Comparison of ENCODE assay signal across 8 cellular contexts in genomic region chr3:11155341-11156025, GRCh38. TPM values are rescaled to one million over a fixed set of nuclear protein-coding genes. Genes with fewer than 3 reads are reported as not detected.
A peak's percentile ranks its signal among the peaks of the same experiment; 100 is the strongest.
DNase-seq lines count a peak whose midpoint lies in the region; ATAC-seq and TF ChIP-seq lines count a peak whose summit lies in the region.

No MANE protein-coding gene starts in this region.

- TF ChIP-seq POLR2A in gastroesophageal sphincter (IDR thresholded peaks at IDR 0.05): no peak

- no peaks in the 10 kb centered on the region for H3K36me3 Mint-ChIP-seq in activated T-helper 1 cell treated with anti-CD3 and anti-CD28 coated beads, Interleukin-12 subunit alpha, Interleukin-12 subunit beta, Interleukin-2, Interleukin-4 antibody, amounts not matched to agents 30 ng/mL and 10 ng/mL and 1 ng/mL, durations not matched to agents 14 hours and 24 hours and 36 hours (ENCODE audit: low read depth)
- no peaks in the 10 kb centered on the region for H3K36me3 Mint-ChIP-seq in neural crest cell (ENCODE audit: low read depth)
- no peaks in the 10 kb centered on the region for H3K36me3 Mint-ChIP-seq in activated T-helper 2 cell treated with anti-CD3 and anti-CD28 coated beads, Interferon-gamma antibody, Interleukin-2, Interleukin-4, amounts not matched to agents 10 μg/mL and 5 μg/mL and 100 μg/mL, durations not matched to agents 14 hours and 24 hours and 36 hours (ENCODE audit: low read depth)

- DNase-seq in NCI-H1092 treated with DMSO at 0.1 percent for 48 hours (lab: John Stamatoyannopoulos, UW) (peak; percentile 13), neural crest cell (ENCODE audit: low read depth, low spot score) (peak; percentile 47), GM19240 (ENCODE audit: insufficient read length, low spot score) (no peak)
- DNase-seq in activated T-helper 1 cell treated with anti-CD3 and anti-CD28 coated beads, Interleukin-12 subunit alpha, Interleukin-12 subunit beta, Interleukin-2, Interleukin-4 antibody, amounts not matched to agents 30 ng/mL and 10 ng/mL and 1 ng/mL, durations not matched to agents 14 hours and 24 hours and 36 hours (ENCODE audit: low spot score): no peak
- DNase-seq in activated T-helper 2 cell treated with anti-CD3 and anti-CD28 coated beads, Interferon-gamma antibody, Interleukin-2, Interleukin-4, amounts not matched to agents 10 μg/mL and 5 μg/mL and 100 μg/mL, durations not matched to agents 14 hours and 24 hours and 36 hours (ENCODE audit: low spot score): no peak

- H3K27ac ChIP-seq in gastroesophageal sphincter: peak overlapping the region in 3 of 4 donors; percentile 64 to 84 (median 79)

- no peaks in the 10 kb centered on the region for H3K9me3 ChIP-seq in gastroesophageal sphincter

- TF ChIP-seq EP300 in gastroesophageal sphincter (IDR thresholded peaks at IDR 0.05): no peak

- no peaks in the 10 kb centered on the region for H3K4me1 Mint-ChIP-seq in activated T-helper 1 cell treated with anti-CD3 and anti-CD28 coated beads, Interleukin-12 subunit alpha, Interleukin-12 subunit beta, Interleukin-2, Interleukin-4 antibody, amounts not matched to agents 30 ng/mL and 10 ng/mL and 1 ng/mL, durations not matched to agents 14 hours and 24 hours and 36 hours (ENCODE audit: low read depth)
- peaks cover 13% of the 10 kb centered on the region for H3K4me1 Mint-ChIP-seq in neural crest cell
- H3K4me1 Mint-ChIP-seq in activated T-helper 2 cell treated with anti-CD3 and anti-CD28 coated beads, Interferon-gamma antibody, Interleukin-2, Interleukin-4, amounts not matched to agents 10 μg/mL and 5 μg/mL and 100 μg/mL, durations not matched to agents 14 hours and 24 hours and 36 hours (ENCODE audit: low read depth): peaks cover 6% of the 10 kb centered on the region

- no peaks in the 10 kb centered on the region for H3K36me3 ChIP-seq in gastroesophageal sphincter

- peak overlapping the region; percentile 12 for H3K4me3 Mint-ChIP-seq in activated T-helper 1 cell treated with anti-CD3 and anti-CD28 coated beads, Interleukin-12 subunit alpha, Interleukin-12 subunit beta, Interleukin-2, Interleukin-4 antibody, amounts not matched to agents 30 ng/mL and 10 ng/mL and 1 ng/mL, durations not matched to agents 14 hours and 24 hours and 36 hours
- H3K4me3 Mint-ChIP-seq in neural crest cell: peak overlapping the region; percentile 72
- no peak overlapping the region for H3K4me3 Mint-ChIP-seq in activated T-helper 2 cell treated with anti-CD3 and anti-CD28 coated beads, Interferon-gamma antibody, Interleukin-2, Interleukin-4, amounts not matched to agents 10 μg/mL and 5 μg/mL and 100 μg/mL, durations not matched to agents 14 hours and 24 hours and 36 hours (ENCODE audit: low read depth)

- no peak overlapping the region for H3K27ac Mint-ChIP-seq in activated T-helper 1 cell treated with anti-CD3 and anti-CD28 coated beads, Interleukin-12 subunit alpha, Interleukin-12 subunit beta, Interleukin-2, Interleukin-4 antibody, amounts not matched to agents 30 ng/mL and 10 ng/mL and 1 ng/mL, durations not matched to agents 14 hours and 24 hours and 36 hours
- H3K27ac Mint-ChIP-seq in neural crest cell (ENCODE audit: unreplicated experiment): no peak overlapping the region
- no peak overlapping the region for H3K27ac Mint-ChIP-seq in activated T-helper 2 cell treated with anti-CD3 and anti-CD28 coated beads, Interferon-gamma antibody, Interleukin-2, Interleukin-4, amounts not matched to agents 10 μg/mL and 5 μg/mL and 100 μg/mL, durations not matched to agents 14 hours and 24 hours and 36 hours

- no peaks in the 10 kb centered on the region for H3K9me3 Mint-ChIP-seq in activated T-helper 1 cell treated with anti-CD3 and anti-CD28 coated beads, Interleukin-12 subunit alpha, Interleukin-12 subunit beta, Interleukin-2, Interleukin-4 antibody, amounts not matched to agents 30 ng/mL and 10 ng/mL and 1 ng/mL, durations not matched to agents 14 hours and 24 hours and 36 hours
- no peaks in the 10 kb centered on the region for H3K9me3 Mint-ChIP-seq in neural crest cell
- H3K9me3 Mint-ChIP-seq in activated T-helper 2 cell treated with anti-CD3 and anti-CD28 coated beads, Interferon-gamma antibody, Interleukin-2, Interleukin-4, amounts not matched to agents 10 μg/mL and 5 μg/mL and 100 μg/mL, durations not matched to agents 14 hours and 24 hours and 36 hours: no peaks in the 10 kb centered on the region

- peak; percentile 52; the same call in 2 of the 3 replicates for TF ChIP-seq CTCF in GM12872 (IDR thresholded peaks at IDR 0.05; ENCODE audit: insufficient read depth, low read depth, low read length)
- TF ChIP-seq CTCF in gastroesophageal sphincter (IDR thresholded peaks at IDR 0.05): peak; percentile 48 to 77 (median 75)
- peak; percentile 72 for TF ChIP-seq CTCF in neural crest cell (conservative IDR thresholded peaks at IDR 0.05)

- intact Hi-C loops in activated T-helper 1 cell treated with anti-CD3 and anti-CD28 coated beads, Interleukin-12 subunit alpha, Interleukin-12 subunit beta, Interleukin-2, Interleukin-4 antibody, amounts not matched to agents 30 ng/mL and 10 ng/mL and 1 ng/mL, durations not matched to agents 14 hours and 24 hours and 36 hours (cut with micrococcal nuclease): loop anchor here (1.0 kb wide), 1 partner anchor 180 kb away; no protein-coding TSS in a partner anchor
- intact Hi-C loops in activated T-helper 2 cell treated with anti-CD3 and anti-CD28 coated beads, Interferon-gamma antibody, Interleukin-2, Interleukin-4, amounts not matched to agents 10 μg/mL and 5 μg/mL and 100 μg/mL, durations not matched to agents 14 hours and 24 hours and 36 hours (cut with micrococcal nuclease): no loop called here

- peaks cover 73% of the 10 kb centered on the region for H3K27me3 Mint-ChIP-seq in activated T-helper 1 cell treated with anti-CD3 and anti-CD28 coated beads, Interleukin-12 subunit alpha, Interleukin-12 subunit beta, Interleukin-2, Interleukin-4 antibody, amounts not matched to agents 30 ng/mL and 10 ng/mL and 1 ng/mL, durations not matched to agents 14 hours and 24 hours and 36 hours (ENCODE audit: insufficient read depth)
- peaks cover 93% of the 10 kb centered on the region for H3K27me3 Mint-ChIP-seq in neural crest cell (ENCODE audit: low read depth)
- H3K27me3 Mint-ChIP-seq in activated T-helper 2 cell treated with anti-CD3 and anti-CD28 coated beads, Interferon-gamma antibody, Interleukin-2, Interleukin-4, amounts not matched to agents 10 μg/mL and 5 μg/mL and 100 μg/mL, durations not matched to agents 14 hours and 24 hours and 36 hours (ENCODE audit: low read depth): peaks cover 77% of the 10 kb centered on the region

- H3K27me3 ChIP-seq in gastroesophageal sphincter: peaks cover 14% of the 10 kb centered on the region

- ATAC-seq in gastroesophageal sphincter (peak; percentile 77), GM21423 (IDR thresholded peaks at IDR 0.05; ENCODE audit: unreplicated experiment) (no peak)

- peak overlapping the region; percentile 52 to 59 for H3K4me3 ChIP-seq in gastroesophageal sphincter

- WGBS in gastroesophageal sphincter (ENCODE audit: low coverage in 1 of 2), 2 donors: 0% methylated on average over 1 to 4 of the region's 8 CpGs

- H3K4me1 ChIP-seq in gastroesophageal sphincter: peaks cover 0 to 44% (median 10%) of the 10 kb centered on the region in 3 donors

RNA-seq across cellular contexts. Expression of gene HRH1, which starts 1.2 kb away (rescaled TPM):
- 0.15 and 0.21 TPM in 2 replicates for total RNA-seq in activated T-helper 1 cell treated with anti-CD3 and anti-CD28 coated beads, Interleukin-12 subunit alpha, Interleukin-12 subunit beta, Interleukin-2, Interleukin-4 antibody, amounts not matched to agents 30 ng/mL and 10 ng/mL and 1 ng/mL, durations not matched to agents 14 hours and 24 hours and 36 hours
- total RNA-seq in gastroesophageal sphincter (10 to 100 TPM in 1 of 4 donors, 1 to 10 TPM in 3; 1.6 to 14.4 (median 7.8) TPM), neural crest cell (not detected in 2 replicates)
- total RNA-seq in activated T-helper 2 cell treated with anti-CD3 and anti-CD28 coated beads, Interferon-gamma antibody, Interleukin-2, Interleukin-4, amounts not matched to agents 10 μg/mL and 5 μg/mL and 100 μg/mL, durations not matched to agents 14 hours and 24 hours and 36 hours: 0.99 and 1.3 TPM in 2 replicates

Comparison
In these comparisons a context has a peak if more than half of its experiments do, and no peak if none do; other contexts are left out.
1. DNase-seq: peak in NCI-H1092 treated with DMSO at 0.1 percent for 48 hours (single experiment) and neural crest cell (single experiment); none in activated T-helper 1 cell treated with anti-CD3 and anti-CD28 coated beads, Interleukin-12 subunit alpha, Interleukin-12 subunit beta, Interleukin-2, Interleukin-4 antibody, amounts not matched to agents 30 ng/mL and 10 ng/mL and 1 ng/mL, durations not matched to agents 14 hours and 24 hours and 36 hours (single experiment), GM19240 (single experiment) and activated T-helper 2 cell treated with anti-CD3 and anti-CD28 coated beads, Interferon-gamma antibody, Interleukin-2, Interleukin-4, amounts not matched to agents 10 μg/mL and 5 μg/mL and 100 μg/mL, durations not matched to agents 14 hours and 24 hours and 36 hours (single experiment).
2. Peak in every context shown above with its lines, with median percentiles within 50 percentile points of each other: CTCF ChIP-seq.